Comparison of ENCODE assay signal across 8 cellular contexts in genomic region chr1:156767101-156767878, GRCh38.
DNase-seq lines count a peak whose midpoint lies in the region; ATAC-seq and TF ChIP-seq lines count a peak whose summit lies in the region.

TSS of gene PRCC (plus strand) at chr1:156767535. CDS start at chr1:156767772, 237 bp downstream.

- H3K4me3 ChIP-seq in AG09309 (ENCODE audit: control insufficient read depth, low read depth, low read length), result peak within 1 kb of the TSS; percentile 99

- DNase-seq in AG09309 (ENCODE audit: low read depth) (peak; percentile 100), NCI-H345 treated with DMSO at 0.1 percent for 48 hours (lab: John Stamatoyannopoulos, UW; ENCODE audit: unreplicated experiment) (peak; percentile 99), cerebellar nuclear complex (lab: John Stamatoyannopoulos, UW) (peak; percentile 100), islet precursor cell (peak; percentile 100)
- peak; percentile 98 for DNase-seq in activated CD4-positive, CD25-positive, alpha-beta regulatory T cell treated with anti-CD3 and anti-CD28 coated beads, Interleukin-2, amount 50 U/mL, for 16 hours (ENCODE audit: low read depth, low spot score)
- peak; percentile 91 to 98 (median 93) for DNase-seq in stimulated activated CD4-positive, alpha-beta T cell treated with anti-CD3 and anti-CD28 coated beads, Interleukin-12 subunit alpha, Interleukin-12 subunit beta, amount 100 ng/mL, for 48 hours (ENCODE audit: low read depth in 2 of 3, low spot score in 1 of 3)

- ATAC-seq in GM19023 (IDR thresholded peaks at IDR 0.05; ENCODE audit: unreplicated experiment) (peak; percentile 93), HG03280 (IDR thresholded peaks at IDR 0.05; ENCODE audit: unreplicated experiment) (peak; percentile 88)

- TF ChIP-seq CTCF in AG09309 (IDR thresholded peaks at IDR 0.05; ENCODE audit: control insufficient read depth, insufficient read depth, low read depth, low read length, missing control alignments), result no peak

Comparison
In these comparisons a context has a peak if more than half of its experiments do, and no peak if none do; other contexts are left out.
1. Peak in every context shown above with its lines: DNase-seq, ATAC-seq and H3K4me3 ChIP-seq.